Comparison of ENCODE assay signal across 16 cellular contexts in the genomic region with DNA sequence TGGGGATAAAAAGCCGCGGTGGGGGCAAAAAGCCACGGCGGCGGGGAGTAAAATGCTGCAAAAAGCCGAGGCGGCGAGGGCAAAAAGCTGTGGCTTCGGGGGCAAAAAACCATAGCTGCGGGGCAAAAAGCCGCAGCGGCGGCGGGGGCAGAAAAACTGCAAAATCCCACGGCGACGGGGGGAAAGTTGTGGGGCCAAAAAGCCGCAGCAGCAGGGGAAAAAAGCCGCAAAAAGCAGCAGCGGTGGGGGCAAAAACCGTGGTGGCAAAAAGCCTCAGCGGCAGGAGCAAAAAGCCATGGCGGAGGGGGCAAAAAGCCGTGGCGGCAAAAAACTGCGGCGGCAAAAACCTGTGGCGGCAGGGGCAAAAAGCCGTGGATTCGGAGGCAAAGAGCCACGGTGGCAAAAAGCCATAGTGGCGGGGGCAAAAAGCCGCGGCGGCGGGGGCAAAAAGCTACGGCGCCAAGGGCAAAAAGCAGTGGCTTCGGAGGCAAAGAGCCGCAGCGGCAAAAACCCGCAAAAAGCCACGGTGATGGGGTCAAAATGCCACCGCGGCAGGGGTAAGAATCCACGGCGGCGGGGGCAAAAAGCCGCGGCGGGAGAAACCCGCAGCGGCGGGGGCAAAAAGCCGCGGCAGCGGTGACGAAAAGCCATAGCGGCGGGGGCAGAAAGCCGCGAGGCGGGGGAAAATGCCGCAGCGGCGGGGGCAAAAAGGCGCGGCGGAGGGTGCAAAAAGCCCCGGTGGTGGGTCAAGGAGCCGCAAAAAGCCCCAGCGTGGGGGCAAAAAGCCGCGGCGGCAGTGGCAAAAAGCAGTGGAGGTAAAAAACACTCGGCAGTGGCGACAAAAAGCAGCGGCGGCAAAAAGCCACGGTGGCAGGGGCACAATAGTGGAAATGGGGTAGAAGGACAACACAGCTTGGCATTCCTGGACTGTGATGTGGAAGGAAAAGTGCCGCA.
"Had no signal": no experiment of that assay in that cellular context is flagged by ENCODE, and none has a peak within 500 bp of the region (broad histone marks: within the 10 kb centered on the region; RNA-seq: fewer than 3 reads in every experiment).

No MANE protein-coding gene starts in this region.

- ATAC-seq: heart left ventricle; stimulated activated naive CD8-positive, alpha-beta T cell treated with anti-CD3 and anti-CD28 coated beads, Interleukin-15, amount 100 ng/mL, for 72 hours had no signal

- H3K36me3 ChIP-seq: colonic mucosa, heart left ventricle, left ventricle myocardium inferior, thoracic aorta, WERI-Rb-1 had no signal

- H3K27ac ChIP-seq: colonic mucosa, heart left ventricle, left ventricle myocardium inferior, thoracic aorta, WERI-Rb-1 had no signal

- H3K4me3 ChIP-seq: colonic mucosa, left ventricle myocardium inferior, thoracic aorta had no signal

- H3K27me3 ChIP-seq: colonic mucosa had no signal

- FAIRE-seq: endothelial cell of umbilical vein had no signal

- H3K4me1 ChIP-seq: colonic mucosa, left ventricle myocardium inferior had no signal

- H3K9me3 ChIP-seq: colonic mucosa, thoracic aorta had no signal

- DNase-seq: activated CD4-positive, alpha-beta T cell treated with anti-CD3 and anti-CD28 coated beads for 48 hours; activated gamma-delta T cell treated with Interleukin-2 at 50 U/mL for 16 hours; activated T-cell treated with anti-CD3 and anti-CD28 coated beads, Interleukin-2, amount 50 U/mL, for 48 hours; colonic mucosa; effector CD4-positive, alpha-beta T cell; foreskin melanocyte; left ventricle myocardium inferior; mesenchymal stem cell; nephron progenitor cell; stimulated activated CD4-positive, alpha-beta T cell treated with anti-CD3 and anti-CD28 coated beads, Interleukin-15, amount 100 ng/mL, for 24 hours; stimulated activated CD4-positive, alpha-beta T cell treated with anti-CD3 and anti-CD28 coated beads, Interleukin-4, amount 100 ng/mL, for 4 hours; stimulated activated naive CD8-positive, alpha-beta T cell treated with anti-CD3 and anti-CD28 coated beads, Interleukin-15, amount 100 ng/mL, for 72 hours; WERI-Rb-1 had no signal
